In the genomic region with DNA sequence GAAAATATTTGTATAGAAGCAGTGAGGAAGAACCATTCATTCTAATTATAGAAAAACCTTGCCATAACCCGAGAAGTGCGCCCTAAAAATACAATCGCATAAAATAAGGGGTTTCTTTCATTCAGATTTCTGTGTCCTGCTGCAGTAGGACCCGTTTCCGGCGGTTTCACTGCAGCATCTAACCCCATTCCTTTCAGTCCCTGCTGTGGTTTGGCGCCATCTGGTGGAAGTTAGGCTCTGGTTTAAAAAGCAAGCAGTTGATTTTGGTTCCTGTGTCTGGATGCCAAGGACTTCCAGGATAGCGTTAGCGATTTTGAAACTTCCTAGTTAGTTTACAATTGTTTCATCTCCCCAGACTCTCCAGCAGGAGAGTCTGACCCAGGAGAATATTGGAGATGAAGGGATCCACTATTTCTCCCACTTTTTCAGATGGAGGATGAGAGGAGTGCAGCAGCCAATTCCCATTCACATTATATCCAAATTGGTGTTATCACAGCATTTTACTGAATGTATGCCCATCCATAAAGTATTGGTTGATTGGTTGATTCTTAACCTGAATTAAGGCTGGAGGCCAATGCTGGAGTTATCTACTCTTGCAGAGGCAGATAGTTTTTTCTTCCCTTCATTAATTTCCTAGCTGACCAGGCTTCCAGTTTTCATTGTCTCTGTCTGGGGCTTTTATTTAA, we compare ENCODE assay signal across 8 cellular contexts.
DNase-seq lines count a peak whose midpoint lies in the region; ATAC-seq and TF ChIP-seq lines count a peak whose summit lies in the region.

No MANE protein-coding gene starts in this region.

- H3K27me3 Mint-ChIP-seq in CD4-positive, alpha-beta T cell, result no peaks in the 10 kb centered on the region

- no peaks in the 10 kb centered on the region for H3K27me3 ChIP-seq in CD4-positive, alpha-beta T cell (ENCODE audit: control insufficient read depth, insufficient read depth, low read length)
- H3K27me3 ChIP-seq in effector memory CD4-positive, alpha-beta T cell (replicated peaks; ENCODE audit: control insufficient read depth, insufficient read depth, low read length, poor library complexity, severe bottlenecking), result no peaks in the 10 kb centered on the region

- no peaks in the 10 kb centered on the region for H3K4me1 ChIP-seq in effector memory CD4-positive, alpha-beta T cell (ENCODE audit: control insufficient read depth, insufficient read depth, low read length, poor library complexity, severe bottlenecking)

- TF ChIP-seq CTCF in CD4-positive, alpha-beta T cell (IDR thresholded peaks at IDR 0.05), result peak; percentile 67

- ATAC-seq in CD4-positive, alpha-beta T cell (ENCODE audit: poor library complexity), result no peak
- peak; percentile 96 for ATAC-seq in GM19395 (IDR thresholded peaks at IDR 0.05; ENCODE audit: unreplicated experiment)
- peak; percentile 98 for ATAC-seq in HG03469 (IDR thresholded peaks at IDR 0.05; ENCODE audit: unreplicated experiment)

- no peaks in the 10 kb centered on the region for H3K9me3 Mint-ChIP-seq in CD4-positive, alpha-beta T cell

- CTCF ChIA-PET in CD4-positive, alpha-beta T cell (lab: Charles Lee), result no interaction called here

- H3K36me3 ChIP-seq in effector memory CD4-positive, alpha-beta T cell (ENCODE audit: control insufficient read depth, insufficient read depth, low read length), result no peaks in the 10 kb centered on the region

- no peak overlapping the region for H3K27ac ChIP-seq in CD4-positive, alpha-beta T cell (ENCODE audit: low read depth, low read length)
- H3K27ac ChIP-seq in effector memory CD4-positive, alpha-beta T cell (ENCODE audit: insufficient read depth, low read length, poor library complexity, severe bottlenecking), result no peak overlapping the region

- no peaks in the 10 kb centered on the region for H3K4me1 Mint-ChIP-seq in CD4-positive, alpha-beta T cell (ENCODE audit: low read depth)

- intact Hi-C loops in CD4-positive, alpha-beta T cell (cut with DNase I, micrococcal nuclease), result loop anchor here (5.0 to 10.0 kb wide), 3 partner anchors 528 to 1878 kb away; no protein-coding TSS in a partner anchor

- no peaks in the 10 kb centered on the region for H3K9me3 ChIP-seq in CD4-positive, alpha-beta T cell (ENCODE audit: control insufficient read depth, low read length)
- no peaks in the 10 kb centered on the region for H3K9me3 ChIP-seq in effector memory CD4-positive, alpha-beta T cell (ENCODE audit: control insufficient read depth, low read length)

- H3K4me3 Mint-ChIP-seq in CD4-positive, alpha-beta T cell, result no peak overlapping the region

- no peak overlapping the region for H3K27ac Mint-ChIP-seq in CD4-positive, alpha-beta T cell

- no peak overlapping the region for H3K4me3 ChIP-seq in effector memory CD4-positive, alpha-beta T cell (ENCODE audit: insufficient read depth, low read depth, low read length, poor library complexity, severe bottlenecking)

- DNase-seq in CD4-positive, alpha-beta T cell, result peak; percentile 20 to 53 (median 34)
- DNase-seq in NCI-H526 (lab: John Stamatoyannopoulos, UW) (peak; percentile 71 to 93), medulla oblongata (ENCODE audit: extremely low spot score) (peak; percentile 95)
- DNase-seq in activated CD4-positive, alpha-beta T cell treated with anti-CD3 and anti-CD28 coated beads, Interleukin-2, amount 50 U/mL, for 4 hours, result peak; percentile 31 to 48
- DNase-seq in effector memory CD4-positive, alpha-beta T cell, result peak in 2 of 3 donors; percentile 6 to 20
- peak; percentile 18 for DNase-seq in stimulated activated CD8-positive, alpha-beta memory T cell treated with anti-CD3 and anti-CD28 coated beads, Interleukin-15, amount 100 ng/mL, for 24 hours (ENCODE audit: low read depth)

- H3K36me3 Mint-ChIP-seq in CD4-positive, alpha-beta T cell (ENCODE audit: low read depth), result no peaks in the 10 kb centered on the region

- POLR2A ChIA-PET in CD4-positive, alpha-beta T cell (lab: Charles Lee), result no interaction called here

Comparison
In these comparisons a context has a peak if more than half of its experiments do, and no peak if none do; other contexts are left out.
1. DNase-seq: peak in every context shown above with its lines; median percentile 95 in medulla oblongata; 82 in NCI-H526; 40 in activated CD4-positive, alpha-beta T cell treated with anti-CD3 and anti-CD28 coated beads, Interleukin-2, amount 50 U/mL, for 4 hours; 34 in CD4-positive, alpha-beta T cell; 18 in stimulated activated CD8-positive, alpha-beta memory T cell treated with anti-CD3 and anti-CD28 coated beads, Interleukin-15, amount 100 ng/mL, for 24 hours; 13 in effector memory CD4-positive, alpha-beta T cell.